In genomic region chr9:128055222-128056040, GRCh38 we compare ENCODE assay signal across 1 cellular context.
TF ChIP-seq lines count a peak whose summit lies in the region.

No MANE protein-coding gene starts in this region.

TF ChIP-seq in H1, 55 proteins besides CTCF, POLR2A, EP300 and RAD21:
- TF ChIP-seq JUND (IDR thresholded peaks at IDR 0.05; ENCODE audit: low read length) (no peak), TAF7 (optimal IDR thresholded peaks at IDR 0.05; ENCODE audit: borderline replicate concordance, low read depth, low read length) (no peak), BRCA1 (IDR thresholded peaks at IDR 0.05; ENCODE audit: low read depth, low read length) (no peak), JUN (IDR thresholded peaks at IDR 0.05; ENCODE audit: low read depth, low read length) (no peak), CEBPB (IDR thresholded peaks at IDR 0.05; ENCODE audit: low read depth, low read length) (no peak), ATF3 (IDR thresholded peaks at IDR 0.05; ENCODE audit: insufficient read depth, low read depth, low read length) (no peak)
- TF ChIP-seq, protein P1, sequence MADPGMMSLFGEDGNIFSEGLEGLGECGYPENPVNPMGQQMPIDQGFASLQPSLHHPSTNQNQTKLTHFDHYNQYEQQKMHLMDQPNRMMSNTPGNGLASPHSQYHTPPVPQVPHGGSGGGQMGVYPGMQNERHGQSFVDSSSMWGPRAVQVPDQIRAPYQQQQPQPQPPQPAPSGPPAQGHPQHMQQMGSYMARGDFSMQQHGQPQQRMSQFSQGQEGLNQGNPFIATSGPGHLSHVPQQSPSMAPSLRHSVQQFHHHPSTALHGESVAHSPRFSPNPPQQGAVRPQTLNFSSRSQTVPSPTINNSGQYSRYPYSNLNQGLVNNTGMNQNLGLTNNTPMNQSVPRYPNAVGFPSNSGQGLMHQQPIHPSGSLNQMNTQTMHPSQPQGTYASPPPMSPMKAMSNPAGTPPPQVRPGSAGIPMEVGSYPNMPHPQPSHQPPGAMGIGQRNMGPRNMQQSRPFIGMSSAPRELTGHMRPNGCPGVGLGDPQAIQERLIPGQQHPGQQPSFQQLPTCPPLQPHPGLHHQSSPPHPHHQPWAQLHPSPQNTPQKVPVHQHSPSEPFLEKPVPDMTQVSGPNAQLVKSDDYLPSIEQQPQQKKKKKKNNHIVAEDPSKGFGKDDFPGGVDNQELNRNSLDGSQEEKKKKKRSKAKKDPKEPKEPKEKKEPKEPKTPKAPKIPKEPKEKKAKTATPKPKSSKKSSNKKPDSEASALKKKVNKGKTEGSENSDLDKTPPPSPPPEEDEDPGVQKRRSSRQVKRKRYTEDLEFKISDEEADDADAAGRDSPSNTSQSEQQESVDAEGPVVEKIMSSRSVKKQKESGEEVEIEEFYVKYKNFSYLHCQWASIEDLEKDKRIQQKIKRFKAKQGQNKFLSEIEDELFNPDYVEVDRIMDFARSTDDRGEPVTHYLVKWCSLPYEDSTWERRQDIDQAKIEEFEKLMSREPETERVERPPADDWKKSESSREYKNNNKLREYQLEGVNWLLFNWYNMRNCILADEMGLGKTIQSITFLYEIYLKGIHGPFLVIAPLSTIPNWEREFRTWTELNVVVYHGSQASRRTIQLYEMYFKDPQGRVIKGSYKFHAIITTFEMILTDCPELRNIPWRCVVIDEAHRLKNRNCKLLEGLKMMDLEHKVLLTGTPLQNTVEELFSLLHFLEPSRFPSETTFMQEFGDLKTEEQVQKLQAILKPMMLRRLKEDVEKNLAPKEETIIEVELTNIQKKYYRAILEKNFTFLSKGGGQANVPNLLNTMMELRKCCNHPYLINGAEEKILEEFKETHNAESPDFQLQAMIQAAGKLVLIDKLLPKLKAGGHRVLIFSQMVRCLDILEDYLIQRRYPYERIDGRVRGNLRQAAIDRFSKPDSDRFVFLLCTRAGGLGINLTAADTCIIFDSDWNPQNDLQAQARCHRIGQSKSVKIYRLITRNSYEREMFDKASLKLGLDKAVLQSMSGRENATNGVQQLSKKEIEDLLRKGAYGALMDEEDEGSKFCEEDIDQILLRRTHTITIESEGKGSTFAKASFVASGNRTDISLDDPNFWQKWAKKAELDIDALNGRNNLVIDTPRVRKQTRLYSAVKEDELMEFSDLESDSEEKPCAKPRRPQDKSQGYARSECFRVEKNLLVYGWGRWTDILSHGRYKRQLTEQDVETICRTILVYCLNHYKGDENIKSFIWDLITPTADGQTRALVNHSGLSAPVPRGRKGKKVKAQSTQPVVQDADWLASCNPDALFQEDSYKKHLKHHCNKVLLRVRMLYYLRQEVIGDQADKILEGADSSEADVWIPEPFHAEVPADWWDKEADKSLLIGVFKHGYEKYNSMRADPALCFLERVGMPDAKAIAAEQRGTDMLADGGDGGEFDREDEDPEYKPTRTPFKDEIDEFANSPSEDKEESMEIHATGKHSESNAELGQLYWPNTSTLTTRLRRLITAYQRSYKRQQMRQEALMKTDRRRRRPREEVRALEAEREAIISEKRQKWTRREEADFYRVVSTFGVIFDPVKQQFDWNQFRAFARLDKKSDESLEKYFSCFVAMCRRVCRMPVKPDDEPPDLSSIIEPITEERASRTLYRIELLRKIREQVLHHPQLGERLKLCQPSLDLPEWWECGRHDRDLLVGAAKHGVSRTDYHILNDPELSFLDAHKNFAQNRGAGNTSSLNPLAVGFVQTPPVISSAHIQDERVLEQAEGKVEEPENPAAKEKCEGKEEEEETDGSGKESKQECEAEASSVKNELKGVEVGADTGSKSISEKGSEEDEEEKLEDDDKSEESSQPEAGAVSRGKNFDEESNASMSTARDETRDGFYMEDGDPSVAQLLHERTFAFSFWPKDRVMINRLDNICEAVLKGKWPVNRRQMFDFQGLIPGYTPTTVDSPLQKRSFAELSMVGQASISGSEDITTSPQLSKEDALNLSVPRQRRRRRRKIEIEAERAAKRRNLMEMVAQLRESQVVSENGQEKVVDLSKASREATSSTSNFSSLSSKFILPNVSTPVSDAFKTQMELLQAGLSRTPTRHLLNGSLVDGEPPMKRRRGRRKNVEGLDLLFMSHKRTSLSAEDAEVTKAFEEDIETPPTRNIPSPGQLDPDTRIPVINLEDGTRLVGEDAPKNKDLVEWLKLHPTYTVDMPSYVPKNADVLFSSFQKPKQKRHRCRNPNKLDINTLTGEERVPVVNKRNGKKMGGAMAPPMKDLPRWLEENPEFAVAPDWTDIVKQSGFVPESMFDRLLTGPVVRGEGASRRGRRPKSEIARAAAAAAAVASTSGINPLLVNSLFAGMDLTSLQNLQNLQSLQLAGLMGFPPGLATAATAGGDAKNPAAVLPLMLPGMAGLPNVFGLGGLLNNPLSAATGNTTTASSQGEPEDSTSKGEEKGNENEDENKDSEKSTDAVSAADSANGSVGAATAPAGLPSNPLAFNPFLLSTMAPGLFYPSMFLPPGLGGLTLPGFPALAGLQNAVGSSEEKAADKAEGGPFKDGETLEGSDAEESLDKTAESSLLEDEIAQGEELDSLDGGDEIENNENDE (IDR thresholded peaks at IDR 0.05; ENCODE audit: insufficient replicate concordance, low read length) = no peak
